29 cellular contexts compared by ENCODE assay signal in genomic region chr4:113828712-113829111, GRCh38.
"Had no signal": no experiment of that assay in that cellular context is flagged by ENCODE, and none has a peak within 500 bp of the region (broad histone marks: within the 10 kb centered on the region; RNA-seq: fewer than 3 reads in every experiment).

No MANE protein-coding gene starts in this region.

- H3K4me1 ChIP-seq: ascending aorta had no signal

- H3K36me3 ChIP-seq: ascending aorta, brain microvascular endothelial cell, gastrocnemius medialis, heart left ventricle had no signal

- H3K4me3 ChIP-seq: ascending aorta, gastrocnemius medialis, heart left ventricle had no signal

- H3K27me3 ChIP-seq: ascending aorta, brain microvascular endothelial cell, gastrocnemius medialis, heart left ventricle had no signal

- H3K9me3 ChIP-seq: ascending aorta, gastrocnemius medialis, heart left ventricle had no signal

- H3K27ac ChIP-seq: ascending aorta, brain microvascular endothelial cell, gastrocnemius medialis, heart left ventricle, VCaP had no signal

- ATAC-seq: activated naive CD4-positive, alpha-beta T cell treated with anti-CD3 and anti-CD28 coated beads, Interleukin-2, amount 50 U/mL, for 72 hours; activated T-cell treated with anti-CD3 and anti-CD28 coated beads, Interleukin-2, amount 50 U/mL, for 72 hours; effector memory CD8-positive, alpha-beta T cell; esophagus mucosa; gastrocnemius medialis; heart left ventricle; WTC11 had no signal

- DNase-seq: activated CD4-positive, alpha-beta memory T cell treated with anti-CD3 and anti-CD28 coated beads, Interleukin-2, amount 10 ng/mL, durations not matched to agents 7 days and 5 days; activated CD4-positive, alpha-beta T cell treated with anti-CD3 and anti-CD28 coated beads for 1 hour; activated CD4-positive, alpha-beta T cell treated with anti-CD3 and anti-CD28 coated beads for 4 hours; activated CD4-positive, alpha-beta T cell treated with anti-CD3 and anti-CD28 coated beads, Interleukin-2, amount 10 ng/mL, durations not matched to agents 7 days and 5 days; activated CD4-positive, alpha-beta T cell treated with anti-CD3 and anti-CD28 coated beads, Interleukin-2, amount 50 U/mL, for 4 hours; activated CD8-positive, alpha-beta memory T cell treated with anti-CD3 and anti-CD28 coated beads, Interleukin-2, amount 50 U/mL, for 48 hours; activated gamma-delta T cell; activated naive CD4-positive, alpha-beta T cell; activated naive CD4-positive, alpha-beta T cell treated with anti-CD3 and anti-CD28 coated beads, Interleukin-2, amount 10 ng/mL, durations not matched to agents 7 days and 5 days; activated naive CD8-positive, alpha-beta T cell treated with anti-CD3 and anti-CD28 coated beads, Interleukin-2, amount 10 ng/mL, durations not matched to agents 7 days and 5 days; activated T-cell treated with anti-CD3 and anti-CD28 coated beads for 4 hours; activated T-cell treated with anti-CD3 and anti-CD28 coated beads, Interleukin-2, amount 50 U/mL, for 24 hours; activated T-cell treated with anti-CD3 and anti-CD28 coated beads, Interleukin-2, amount 50 U/mL, for 72 hours; brain microvascular endothelial cell; caudate nucleus; cortex of kidney; dermis blood vessel endothelial cell; effector CD4-positive, alpha-beta T cell; effector memory CD8-positive, alpha-beta T cell; foreskin fibroblast; gastrocnemius medialis; glutamatergic neuron; heart left ventricle; T-helper 2 cell had no signal
